In the genomic region with DNA sequence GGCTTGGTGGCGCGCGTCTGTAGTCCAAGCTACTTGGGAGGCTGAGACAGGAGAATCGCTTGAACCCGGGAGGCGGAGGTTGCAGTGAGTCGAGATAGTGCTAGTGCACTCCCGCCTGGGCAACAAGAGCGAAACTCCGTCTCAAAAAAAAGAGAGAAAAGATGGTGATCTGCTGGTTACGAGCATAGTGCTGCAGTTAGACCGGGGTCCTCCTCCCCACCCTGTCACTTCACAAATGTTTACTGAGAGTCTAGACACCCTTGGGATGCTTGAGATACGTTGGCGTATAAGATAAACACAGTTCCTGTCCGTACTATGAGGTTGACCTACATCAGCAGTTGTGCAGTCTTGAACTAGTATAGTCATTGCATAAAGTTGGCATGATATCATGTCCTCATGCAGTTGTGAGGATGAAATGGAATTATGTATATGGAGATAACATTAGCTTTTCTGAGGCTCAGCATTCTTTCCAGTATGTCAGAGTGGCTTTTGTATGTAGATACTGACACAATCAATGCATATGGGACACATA, we compare ENCODE assay signal across 1 cellular context.
TF ChIP-seq lines count a peak whose summit lies in the region.

No MANE protein-coding gene starts in this region.

TF ChIP-seq in GM23338, 12 proteins besides CTCF, POLR2A, EP300 and RAD21 (continued from another document):
- TF ChIP-seq, protein P1, sequence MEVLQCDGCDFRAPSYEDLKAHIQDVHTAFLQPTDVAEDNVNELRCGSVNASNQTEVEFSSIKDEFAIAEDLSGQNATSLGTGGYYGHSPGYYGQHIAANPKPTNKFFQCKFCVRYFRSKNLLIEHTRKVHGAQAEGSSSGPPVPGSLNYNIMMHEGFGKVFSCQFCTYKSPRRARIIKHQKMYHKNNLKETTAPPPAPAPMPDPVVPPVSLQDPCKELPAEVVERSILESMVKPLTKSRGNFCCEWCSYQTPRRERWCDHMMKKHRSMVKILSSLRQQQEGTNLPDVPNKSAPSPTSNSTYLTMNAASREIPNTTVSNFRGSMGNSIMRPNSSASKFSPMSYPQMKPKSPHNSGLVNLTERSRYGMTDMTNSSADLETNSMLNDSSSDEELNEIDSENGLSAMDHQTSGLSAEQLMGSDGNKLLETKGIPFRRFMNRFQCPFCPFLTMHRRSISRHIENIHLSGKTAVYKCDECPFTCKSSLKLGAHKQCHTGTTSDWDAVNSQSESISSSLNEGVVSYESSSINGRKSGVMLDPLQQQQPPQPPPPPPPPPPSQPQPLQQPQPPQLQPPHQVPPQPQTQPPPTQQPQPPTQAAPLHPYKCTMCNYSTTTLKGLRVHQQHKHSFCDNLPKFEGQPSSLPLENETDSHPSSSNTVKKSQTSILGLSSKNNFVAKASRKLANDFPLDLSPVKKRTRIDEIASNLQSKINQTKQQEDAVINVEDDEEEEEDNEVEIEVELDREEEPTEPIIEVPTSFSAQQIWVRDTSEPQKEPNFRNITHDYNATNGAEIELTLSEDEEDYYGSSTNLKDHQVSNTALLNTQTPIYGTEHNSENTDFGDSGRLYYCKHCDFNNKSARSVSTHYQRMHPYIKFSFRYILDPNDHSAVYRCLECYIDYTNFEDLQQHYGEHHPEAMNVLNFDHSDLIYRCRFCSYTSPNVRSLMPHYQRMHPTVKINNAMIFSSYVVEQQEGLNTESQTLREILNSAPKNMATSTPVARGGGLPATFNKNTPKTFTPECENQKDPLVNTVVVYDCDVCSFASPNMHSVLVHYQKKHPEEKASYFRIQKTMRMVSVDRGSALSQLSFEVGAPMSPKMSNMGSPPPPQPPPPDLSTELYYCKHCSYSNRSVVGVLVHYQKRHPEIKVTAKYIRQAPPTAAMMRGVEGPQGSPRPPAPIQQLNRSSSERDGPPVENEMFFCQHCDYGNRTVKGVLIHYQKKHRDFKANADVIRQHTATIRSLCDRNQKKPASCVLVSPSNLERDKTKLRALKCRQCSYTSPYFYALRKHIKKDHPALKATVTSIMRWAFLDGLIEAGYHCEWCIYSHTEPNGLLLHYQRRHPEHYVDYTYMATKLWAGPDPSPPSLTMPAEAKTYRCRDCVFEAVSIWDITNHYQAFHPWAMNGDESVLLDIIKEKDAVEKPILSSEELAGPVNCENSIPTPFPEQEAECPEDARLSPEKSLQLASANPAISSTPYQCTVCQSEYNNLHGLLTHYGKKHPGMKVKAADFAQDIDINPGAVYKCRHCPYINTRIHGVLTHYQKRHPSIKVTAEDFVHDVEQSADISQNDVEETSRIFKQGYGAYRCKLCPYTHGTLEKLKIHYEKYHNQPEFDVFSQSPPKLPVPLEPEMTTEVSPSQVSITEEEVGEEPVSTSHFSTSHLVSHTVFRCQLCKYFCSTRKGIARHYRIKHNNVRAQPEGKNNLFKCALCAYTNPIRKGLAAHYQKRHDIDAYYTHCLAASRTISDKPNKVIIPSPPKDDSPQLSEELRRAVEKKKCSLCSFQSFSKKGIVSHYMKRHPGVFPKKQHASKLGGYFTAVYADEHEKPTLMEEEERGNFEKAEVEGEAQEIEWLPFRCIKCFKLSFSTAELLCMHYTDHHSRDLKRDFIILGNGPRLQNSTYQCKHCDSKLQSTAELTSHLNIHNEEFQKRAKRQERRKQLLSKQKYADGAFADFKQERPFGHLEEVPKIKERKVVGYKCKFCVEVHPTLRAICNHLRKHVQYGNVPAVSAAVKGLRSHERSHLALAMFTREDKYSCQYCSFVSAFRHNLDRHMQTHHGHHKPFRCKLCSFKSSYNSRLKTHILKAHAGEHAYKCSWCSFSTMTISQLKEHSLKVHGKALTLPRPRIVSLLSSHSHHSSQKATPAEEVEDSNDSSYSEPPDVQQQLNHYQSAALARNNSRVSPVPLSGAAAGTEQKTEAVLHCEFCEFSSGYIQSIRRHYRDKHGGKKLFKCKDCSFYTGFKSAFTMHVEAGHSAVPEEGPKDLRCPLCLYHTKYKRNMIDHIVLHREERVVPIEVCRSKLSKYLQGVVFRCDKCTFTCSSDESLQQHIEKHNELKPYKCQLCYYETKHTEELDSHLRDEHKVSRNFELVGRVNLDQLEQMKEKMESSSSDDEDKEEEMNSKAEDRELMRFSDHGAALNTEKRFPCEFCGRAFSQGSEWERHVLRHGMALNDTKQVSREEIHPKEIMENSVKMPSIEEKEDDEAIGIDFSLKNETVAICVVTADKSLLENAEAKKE (CRISPR knock-in tag; IDR thresholded peaks at IDR 0.05) = no peak
- TF ChIP-seq ZNF114 (CRISPR knock-in tag; IDR thresholded peaks at IDR 0.05) (no peak), ZNF331 (CRISPR knock-in tag; IDR thresholded peaks at IDR 0.05; ENCODE audit: low read depth) (no peak), CREB1 (CRISPR knock-in tag; IDR thresholded peaks at IDR 0.05; ENCODE audit: low read depth) (no peak), NANOG (IDR thresholded peaks at IDR 0.05; ENCODE audit: borderline replicate concordance) (no peak), JUNB (IDR thresholded peaks at IDR 0.05; ENCODE audit: unreplicated experiment) (no peak)
- TF ChIP-seq, protein P2, sequence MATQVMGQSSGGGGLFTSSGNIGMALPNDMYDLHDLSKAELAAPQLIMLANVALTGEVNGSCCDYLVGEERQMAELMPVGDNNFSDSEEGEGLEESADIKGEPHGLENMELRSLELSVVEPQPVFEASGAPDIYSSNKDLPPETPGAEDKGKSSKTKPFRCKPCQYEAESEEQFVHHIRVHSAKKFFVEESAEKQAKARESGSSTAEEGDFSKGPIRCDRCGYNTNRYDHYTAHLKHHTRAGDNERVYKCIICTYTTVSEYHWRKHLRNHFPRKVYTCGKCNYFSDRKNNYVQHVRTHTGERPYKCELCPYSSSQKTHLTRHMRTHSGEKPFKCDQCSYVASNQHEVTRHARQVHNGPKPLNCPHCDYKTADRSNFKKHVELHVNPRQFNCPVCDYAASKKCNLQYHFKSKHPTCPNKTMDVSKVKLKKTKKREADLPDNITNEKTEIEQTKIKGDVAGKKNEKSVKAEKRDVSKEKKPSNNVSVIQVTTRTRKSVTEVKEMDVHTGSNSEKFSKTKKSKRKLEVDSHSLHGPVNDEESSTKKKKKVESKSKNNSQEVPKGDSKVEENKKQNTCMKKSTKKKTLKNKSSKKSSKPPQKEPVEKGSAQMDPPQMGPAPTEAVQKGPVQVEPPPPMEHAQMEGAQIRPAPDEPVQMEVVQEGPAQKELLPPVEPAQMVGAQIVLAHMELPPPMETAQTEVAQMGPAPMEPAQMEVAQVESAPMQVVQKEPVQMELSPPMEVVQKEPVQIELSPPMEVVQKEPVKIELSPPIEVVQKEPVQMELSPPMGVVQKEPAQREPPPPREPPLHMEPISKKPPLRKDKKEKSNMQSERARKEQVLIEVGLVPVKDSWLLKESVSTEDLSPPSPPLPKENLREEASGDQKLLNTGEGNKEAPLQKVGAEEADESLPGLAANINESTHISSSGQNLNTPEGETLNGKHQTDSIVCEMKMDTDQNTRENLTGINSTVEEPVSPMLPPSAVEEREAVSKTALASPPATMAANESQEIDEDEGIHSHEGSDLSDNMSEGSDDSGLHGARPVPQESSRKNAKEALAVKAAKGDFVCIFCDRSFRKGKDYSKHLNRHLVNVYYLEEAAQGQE (IDR thresholded peaks at IDR 0.05; ENCODE audit: unreplicated experiment) = no peak
